Comparison of ENCODE assay signal across 9 cellular contexts in genomic region chr10:4767033-4767814, GRCh38. TPM values are rescaled to one million over a fixed set of nuclear protein-coding genes. Genes with fewer than 3 reads are reported as not detected.
DNase-seq lines count a peak whose midpoint lies in the region; ATAC-seq and TF ChIP-seq lines count a peak whose summit lies in the region.
"Had no signal": no experiment of that assay in that cellular context is flagged by ENCODE, and none has a peak within 500 bp of the region (broad histone marks: within the 10 kb centered on the region; RNA-seq: fewer than 3 reads in every experiment).

No MANE protein-coding gene starts in this region.

- peaks cover 3% of the 10 kb centered on the region for H3K27me3 Mint-ChIP-seq in progenitor cell of endocrine pancreas

- intact Hi-C loops in Right ventricle myocardium inferior (cut with DNase I) (loop anchor here (2.0 to 10.0 kb wide), 5 partner anchors 65 to 662 kb away; no protein-coding TSS in a partner anchor), cardiac septum (cut with DNase I) (loop anchor here (2.0 to 10.0 kb wide), 7 partner anchors 105 to 1570 kb away; no protein-coding TSS in a partner anchor)

- no peak for DNase-seq in Right ventricle myocardium inferior (ENCODE audit: missing footprints)
- DNase-seq in cardiac septum (ENCODE audit: low spot score): no peak
- peak; percentile 64 for DNase-seq in RKO (ENCODE audit: low spot score)
- DNase-seq in fibroblast of the conjunctiva (ENCODE audit: low read depth): peak; percentile 57
- no peak for DNase-seq in progenitor cell of endocrine pancreas (ENCODE audit: low spot score, unreplicated experiment)
- DNase-seq in activated CD8-positive, alpha-beta memory T cell treated with anti-CD3 and anti-CD28 coated beads, Interleukin-2, amount 50 U/mL, for 48 hours: no peak
- DNase-seq in GOT3 (lab: John Stamatoyannopoulos, UW): no peak

- no peak overlapping the region for H3K27ac Mint-ChIP-seq in progenitor cell of endocrine pancreas
- H3K27ac Mint-ChIP-seq: activated naive CD4-positive, alpha-beta T cell treated with anti-CD3 and anti-CD28 coated beads, Interleukin-2, amount 50 U/mL, for 24 hours had no signal

- H3K36me3 Mint-ChIP-seq in progenitor cell of endocrine pancreas (ENCODE audit: insufficient read depth): no peaks in the 10 kb centered on the region
- H3K36me3 Mint-ChIP-seq: activated naive CD4-positive, alpha-beta T cell treated with anti-CD3 and anti-CD28 coated beads, Interleukin-2, amount 50 U/mL, for 24 hours had no signal

- H3K4me1 Mint-ChIP-seq in progenitor cell of endocrine pancreas (ENCODE audit: low read depth): peaks cover 5% of the 10 kb centered on the region
- H3K4me1 Mint-ChIP-seq: activated naive CD4-positive, alpha-beta T cell treated with anti-CD3 and anti-CD28 coated beads, Interleukin-2, amount 50 U/mL, for 24 hours had no signal

- TF ChIP-seq CTCF in progenitor cell of endocrine pancreas (IDR thresholded peaks at IDR 0.05; ENCODE audit: unreplicated experiment): peak; percentile 76

- no peaks in the 10 kb centered on the region for H3K9me3 Mint-ChIP-seq in progenitor cell of endocrine pancreas (ENCODE audit: low read depth)
- H3K9me3 Mint-ChIP-seq: activated naive CD4-positive, alpha-beta T cell treated with anti-CD3 and anti-CD28 coated beads, Interleukin-2, amount 50 U/mL, for 24 hours had no signal

- ATAC-seq in Right ventricle myocardium inferior (peak; percentile 61), HG03342 (IDR thresholded peaks at IDR 0.05; ENCODE audit: unreplicated experiment) (no peak)

- H3K4me3 Mint-ChIP-seq in progenitor cell of endocrine pancreas (ENCODE audit: low read depth): no peak overlapping the region
- H3K4me3 Mint-ChIP-seq: activated naive CD4-positive, alpha-beta T cell treated with anti-CD3 and anti-CD28 coated beads, Interleukin-2, amount 50 U/mL, for 24 hours had no signal

RNA-seq across cellular contexts. Expression of gene AKR1E2, which starts 58.8 kb away (rescaled TPM):
- 5.4 TPM for total RNA-seq in Right ventricle myocardium inferior
- total RNA-seq in cardiac septum: 7.6 TPM
- total RNA-seq in progenitor cell of endocrine pancreas: 7.4 and 10.0 TPM in 2 replicates

Comparison
In these comparisons a context has a peak if more than half of its experiments do, and no peak if none do; other contexts are left out.
1. DNase-seq: peak in RKO (single experiment) and fibroblast of the conjunctiva (single experiment); none in Right ventricle myocardium inferior (single experiment), cardiac septum (single experiment), progenitor cell of endocrine pancreas (single experiment), activated CD8-positive, alpha-beta memory T cell treated with anti-CD3 and anti-CD28 coated beads, Interleukin-2, amount 50 U/mL, for 48 hours (single experiment) and GOT3 (single experiment).